14 cellular contexts compared by ENCODE assay signal in the genomic region with DNA sequence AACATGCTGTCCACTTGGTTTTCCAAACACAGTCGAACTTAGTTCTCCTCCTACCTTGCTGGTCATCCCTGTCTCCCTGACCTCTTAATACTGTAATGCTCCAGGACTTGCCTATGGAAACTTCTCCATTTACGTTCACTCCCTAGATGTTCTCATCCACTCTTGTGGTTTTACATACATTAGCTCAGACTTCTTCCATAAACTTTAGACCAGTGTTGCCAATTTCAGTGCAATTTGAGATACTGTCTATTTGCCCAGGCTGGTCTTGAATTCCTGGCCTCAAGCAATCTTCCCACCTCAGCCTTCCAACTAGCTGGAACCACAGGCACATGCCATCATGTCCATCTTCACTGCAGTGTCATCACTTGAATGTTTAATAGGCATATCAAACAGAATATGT. TPM values are rescaled to one million over a fixed set of nuclear protein-coding genes. Genes with fewer than 3 reads are reported as not detected.
DNase-seq lines count a peak whose midpoint lies in the region; ATAC-seq and TF ChIP-seq lines count a peak whose summit lies in the region.
"Had no signal": no experiment of that assay in that cellular context is flagged by ENCODE, and none has a peak within 500 bp of the region (broad histone marks: within the 10 kb centered on the region; RNA-seq: fewer than 3 reads in every experiment).

No MANE protein-coding gene starts in this region.

- H3K27ac ChIP-seq in breast epithelium (no peak overlapping the region), RWPE1 (peak overlapping the region; percentile 98)

- H3K9me3 ChIP-seq in breast epithelium = no peaks in the 10 kb centered on the region

- peaks cover 10% of the 10 kb centered on the region for H3K36me3 Mint-ChIP-seq in MCF 10A (ENCODE audit: insufficient read depth, unreplicated experiment)

- no peak for TF ChIP-seq CTCF in MCF 10A (IDR thresholded peaks at IDR 0.05; ENCODE audit: unreplicated experiment)
- no peak for TF ChIP-seq CTCF in breast epithelium (IDR thresholded peaks at IDR 0.05)
- no peak for TF ChIP-seq CTCF in RWPE1 (conservative IDR thresholded peaks at IDR 0.05; ENCODE audit: low read depth)
- TF ChIP-seq CTCF in fibroblast of mammary gland (conservative IDR thresholded peaks at IDR 0.05; ENCODE audit: control insufficient read depth, insufficient read depth, low read depth, low read length) = no peak

- peaks cover 7 to 14% of the 10 kb centered on the region in 2 donors for H3K4me1 ChIP-seq in breast epithelium

- TF ChIP-seq POLR2A in breast epithelium (IDR thresholded peaks at IDR 0.05) = no peak

- POLR2A ChIA-PET in MCF 10A (lab: Yijun Ruan, JAX) (interaction anchor here (1.3 to 4.9 kb wide), 8 partner anchors 8 to 65 kb away, joined by 4 to 46 read pairs (median 10); a partner anchor contains a TSS), RWPE1 (lab: Yijun Ruan, JAX; ENCODE audit: low non-redundant PET) (interaction anchor here (1.3 kb wide), 1 partner anchor 11 kb away, joined by 3 read pairs; no protein-coding TSS in a partner anchor)

- ATAC-seq in HG03025 (IDR thresholded peaks at IDR 0.05; ENCODE audit: low FRiP score, unreplicated experiment) (no peak), GM19328 (IDR thresholded peaks at IDR 0.05; ENCODE audit: unreplicated experiment) (no peak), left cardiac atrium (no peak)
- ATAC-seq: activated naive CD8-positive, alpha-beta T cell treated with anti-CD3 and anti-CD28 coated beads, Interleukin-2, amount 50 U/mL, for 24 hours; activated T-cell treated with anti-CD3 and anti-CD28 coated beads, Interleukin-2, amount 50 U/mL, for 72 hours had no signal

- no peak for DNase-seq in MCF 10A (ENCODE audit: unreplicated experiment)
- no peak for DNase-seq in breast epithelium (ENCODE audit: low spot score in 2 of 2)
- DNase-seq in RWPE1 (ENCODE audit: low spot score) = no peak
- no peak for DNase-seq in fibroblast of mammary gland (ENCODE audit: low read depth)
- DNase-seq in epidermal melanocyte (ENCODE audit: insufficient read length, low spot score) = no peak
- DNase-seq in left cardiac atrium = no peak
- DNase-seq: activated CD4-positive, alpha-beta T cell treated with anti-CD3 and anti-CD28 coated beads, Interleukin-2, amount 50 U/mL, for 4 hours; activated naive CD8-positive, alpha-beta T cell treated with anti-CD3 and anti-CD28 coated beads, Interleukin-2, amount 50 U/mL, for 24 hours; activated T-cell treated with anti-CD3 and anti-CD28 coated beads, Interleukin-2, amount 50 U/mL, for 72 hours; head of caudate nucleus; NCI-H1105 treated with DMSO at 0.1 percent for 48 hours had no signal

- CTCF ChIA-PET in MCF 10A (lab: Yijun Ruan, JAX) (interaction anchor here (0.6 to 2.0 kb wide), 5 partner anchors 9 to 188 kb away, joined by 3 to 10 read pairs (median 4); a partner anchor contains a TSS), RWPE1 (lab: Yijun Ruan, JAX) (no interaction called here)

- H3K27me3 Mint-ChIP-seq in MCF 10A (ENCODE audit: insufficient read depth, unreplicated experiment) = no peaks in the 10 kb centered on the region
- H3K27me3 Mint-ChIP-seq: central memory CD8-positive, alpha-beta T cell had no signal

- no peak overlapping the region for H3K4me3 Mint-ChIP-seq in MCF 10A (ENCODE audit: unreplicated experiment)
- H3K4me3 Mint-ChIP-seq: activated naive CD8-positive, alpha-beta T cell treated with anti-CD3 and anti-CD28 coated beads, Interleukin-2, amount 50 U/mL, for 24 hours; activated T-cell treated with anti-CD3 and anti-CD28 coated beads, Interleukin-2, amount 50 U/mL, for 72 hours; central memory CD8-positive, alpha-beta T cell had no signal

- H3K36me3 ChIP-seq in breast epithelium = no peaks in the 10 kb centered on the region

- H3K9me3 Mint-ChIP-seq in MCF 10A (ENCODE audit: unreplicated experiment) = no peaks in the 10 kb centered on the region
- H3K9me3 Mint-ChIP-seq: activated naive CD8-positive, alpha-beta T cell treated with anti-CD3 and anti-CD28 coated beads, Interleukin-2, amount 50 U/mL, for 24 hours; activated T-cell treated with anti-CD3 and anti-CD28 coated beads, Interleukin-2, amount 50 U/mL, for 72 hours; central memory CD8-positive, alpha-beta T cell had no signal

- intact Hi-C loops in MCF 10A (cut with micrococcal nuclease) (loop anchor here (5.0 kb wide), 1 partner anchor 285 kb away; no protein-coding TSS in a partner anchor), breast epithelium (cut with DNase I; ENCODE audit: low total_unique reads) (no loop called here), left cardiac atrium (cut with DNase I) (loop anchor here (10.0 kb wide), 2 partner anchors 207 to 287 kb away; no protein-coding TSS in a partner anchor)

- no peaks in the 10 kb centered on the region for H3K27me3 ChIP-seq in breast epithelium

- H3K27ac Mint-ChIP-seq in MCF 10A (ENCODE audit: low read depth, unreplicated experiment) = no peak overlapping the region
- H3K27ac Mint-ChIP-seq: activated naive CD8-positive, alpha-beta T cell treated with anti-CD3 and anti-CD28 coated beads, Interleukin-2, amount 50 U/mL, for 24 hours; activated T-cell treated with anti-CD3 and anti-CD28 coated beads, Interleukin-2, amount 50 U/mL, for 72 hours had no signal

- H3K4me1 Mint-ChIP-seq in MCF 10A (ENCODE audit: insufficient read depth, unreplicated experiment) = peaks cover 20% of the 10 kb centered on the region

- BruUV-seq in MCF 10A (replicated peaks; lab: Mats Ljungman, UMichigan) = TSS peak; percentile 28

- H3K4me3 ChIP-seq in breast epithelium (no peak overlapping the region), fibroblast of mammary gland (ENCODE audit: control insufficient read depth, low read depth, low read length) (peak overlapping the region; percentile 69)

RNA-seq across cellular contexts. Expression of a gene that starts 1.5 kb away (rescaled TPM):
- total RNA-seq in MCF 10A (2022) (18.1 and 18.7 TPM in 2 replicates), breast epithelium (10 to 100 TPM; 10.9 to 13.4 (median 11.6) TPM), left cardiac atrium (10 to 100 TPM; 16.8 to 18.1 TPM)

RNA-seq across cellular contexts. Expression of a gene that starts 7.6 kb away (rescaled TPM):
- total RNA-seq in MCF 10A (2022) (not detected in 2 replicates), breast epithelium (1 to 10 TPM; 1.1 to 3.6 (median 2.2) TPM), left cardiac atrium (1 to 10 TPM; 1.9 to 2.0 TPM)
- total RNA-seq: activated T-cell treated with anti-CD3 and anti-CD28 coated beads, Interleukin-2, amount 50 U/mL, for 72 hours had no signal

RNA-seq across cellular contexts. Expression of a gene that starts 9.7 kb away (rescaled TPM):
- total RNA-seq in MCF 10A (2022) (81.0 and 85.5 TPM in 2 replicates), breast epithelium (10 to 100 TPM; 74.1 to 86.9 (median 76.1) TPM), left cardiac atrium (10 to 100 TPM; 34.9 to 46.2 TPM)

RNA-seq across cellular contexts. Expression of a gene that starts 11.9 kb away (rescaled TPM):
- total RNA-seq in MCF 10A (2022) = 49.8 and 65.7 TPM in 2 replicates
- 10 to 100 TPM; 39.7 to 87.7 (median 45.9) TPM for total RNA-seq in breast epithelium
- total RNA-seq in left cardiac atrium = 10 to 100 TPM; 58.6 to 80.5 TPM

RNA-seq across cellular contexts. Expression of a gene that starts 16.6 kb away (rescaled TPM):
- total RNA-seq in MCF 10A (2022) (9.6 and 12.0 TPM in 2 replicates), breast epithelium (10 to 100 TPM in 2 of 3 donors, 1 to 10 TPM in 1; 1.1 to 35.0 (median 19.7) TPM), left cardiac atrium (1 to 10 TPM; 1.0 to 1.6 TPM)
